ENCODE assay signal across 8 cellular contexts in genomic region chr3:165185707-165186327, GRCh38. TPM values are rescaled to one million over a fixed set of nuclear protein-coding genes. Genes with fewer than 3 reads are reported as not detected.
A peak's percentile ranks its signal among the peaks of the same experiment; 100 is the strongest.
DNase-seq lines count a peak whose midpoint lies in the region; ATAC-seq and TF ChIP-seq lines count a peak whose summit lies in the region.

No MANE protein-coding gene starts in this region.

- peaks cover 3% of the 10 kb centered on the region for H3K27me3 Mint-ChIP-seq in activated T-cell treated with anti-CD3 and anti-CD28 coated beads, Interleukin-2, amount 50 U/mL, for 4 hours (ENCODE audit: low read depth)
- H3K27me3 Mint-ChIP-seq in activated T-cell treated with anti-CD3 and anti-CD28 coated beads, Interleukin-2, amount 50 U/mL, for 24 hours: peaks cover 12% of the 10 kb centered on the region

- H3K27ac ChIP-seq in adrenal gland (no peak overlapping the region), spleen (no peak overlapping the region)

- TF ChIP-seq CTCF in adrenal gland (IDR thresholded peaks at IDR 0.05) (peak; percentile 56 to 79 (median 70)), spleen (IDR thresholded peaks at IDR 0.05 in 8 of 11, conservative IDR thresholded peaks at IDR 0.05 in 3 of 11) (peak in 9 of 11 experiments; percentile 28 to 71 (median 64))

- H3K4me1 ChIP-seq in adrenal gland (replicated peaks in 1 of 2) (no peaks in the 10 kb centered on the region), spleen (no peaks in the 10 kb centered on the region)

- 14 to 17% (median 16%) methylated on average over 8 of the region's 8 CpGs for WGBS in adrenal gland, 4 donors
- 19 to 24% (median 21%) methylated on average over 8 of the region's 8 CpGs for WGBS in spleen, 5 donors

- H3K9me3 Mint-ChIP-seq in activated T-cell treated with anti-CD3 and anti-CD28 coated beads, Interleukin-2, amount 50 U/mL, for 4 hours: no peaks in the 10 kb centered on the region
- no peaks in the 10 kb centered on the region for H3K9me3 Mint-ChIP-seq in activated T-cell treated with anti-CD3 and anti-CD28 coated beads, Interleukin-2, amount 50 U/mL, for 24 hours

- no peak overlapping the region for H3K27ac Mint-ChIP-seq in activated T-cell treated with anti-CD3 and anti-CD28 coated beads, Interleukin-2, amount 50 U/mL, for 24 hours

- no peak overlapping the region for H3K4me3 Mint-ChIP-seq in activated T-cell treated with anti-CD3 and anti-CD28 coated beads, Interleukin-2, amount 50 U/mL, for 4 hours
- no peak overlapping the region for H3K4me3 Mint-ChIP-seq in activated T-cell treated with anti-CD3 and anti-CD28 coated beads, Interleukin-2, amount 50 U/mL, for 24 hours

- intact Hi-C loops in adrenal gland (cut with DNase I) (no loop called here), spleen (cut with DNase I; ENCODE audit: low total_unique reads) (no loop called here)

- H3K4me3 ChIP-seq in adrenal gland (no peak overlapping the region), spleen (no peak overlapping the region)

- no peak for DNase-seq in activated T-cell treated with anti-CD3 and anti-CD28 coated beads, Interleukin-2, amount 50 U/mL, for 4 hours
- no peak for DNase-seq in activated T-cell treated with anti-CD3 and anti-CD28 coated beads, Interleukin-2, amount 50 U/mL, for 24 hours
- peak; percentile 65 for DNase-seq in HK-2 (ENCODE audit: unreplicated experiment)
- peak; percentile 77 for DNase-seq in NCI-H526 treated with DMSO at 0.1 percent for 48 hours (lab: John Stamatoyannopoulos, UW)
- DNase-seq in adrenal gland: peak; percentile 38 to 65 (median 57)
- DNase-seq in hippocampal formation (lab: John Stamatoyannopoulos, UW): peak; percentile 48 to 67
- DNase-seq in spleen: no peak

- no peaks in the 10 kb centered on the region for H3K4me1 Mint-ChIP-seq in activated T-cell treated with anti-CD3 and anti-CD28 coated beads, Interleukin-2, amount 50 U/mL, for 4 hours (ENCODE audit: low read depth)
- no peaks in the 10 kb centered on the region for H3K4me1 Mint-ChIP-seq in activated T-cell treated with anti-CD3 and anti-CD28 coated beads, Interleukin-2, amount 50 U/mL, for 24 hours (ENCODE audit: low read depth)

- ATAC-seq in activated T-cell treated with anti-CD3 and anti-CD28 coated beads, Interleukin-2, amount 50 U/mL, for 4 hours: peak; percentile 60 to 67
- ATAC-seq in GM21528 (IDR thresholded peaks at IDR 0.05; ENCODE audit: low FRiP score, unreplicated experiment): peak; percentile 99

- no peaks in the 10 kb centered on the region for H3K36me3 ChIP-seq in adrenal gland (replicated peaks in 1 of 2)
- H3K36me3 ChIP-seq in spleen: no peaks in the 10 kb centered on the region

- TF ChIP-seq POLR2A in adrenal gland (IDR thresholded peaks at IDR 0.05) (no peak), spleen (IDR thresholded peaks at IDR 0.05) (no peak)

- no peaks in the 10 kb centered on the region for H3K36me3 Mint-ChIP-seq in activated T-cell treated with anti-CD3 and anti-CD28 coated beads, Interleukin-2, amount 50 U/mL, for 4 hours (ENCODE audit: insufficient read depth)
- no peaks in the 10 kb centered on the region for H3K36me3 Mint-ChIP-seq in activated T-cell treated with anti-CD3 and anti-CD28 coated beads, Interleukin-2, amount 50 U/mL, for 24 hours (ENCODE audit: low read depth)

- H3K27me3 ChIP-seq in adrenal gland: peaks cover 13% of the 10 kb centered on the region
- H3K27me3 ChIP-seq in spleen (replicated peaks in 1 of 7): peaks cover 0 to 4% (median 0%) of the 10 kb centered on the region in 7 donors

- H3K9me3 ChIP-seq in adrenal gland (replicated peaks in 1 of 3): no peaks in the 10 kb centered on the region
- no peaks in the 10 kb centered on the region for H3K9me3 ChIP-seq in spleen

RNA-seq across cellular contexts. Expression of gene SLITRK3, which starts 10.4 kb away (rescaled TPM):
- total RNA-seq in activated T-cell treated with anti-CD3 and anti-CD28 coated beads, Interleukin-2, amount 50 U/mL, for 4 hours: not detected
- under 1 TPM in 1 of 8 donors, not detected in 7; 0.14 TPM for total RNA-seq in adrenal gland
- polyA plus RNA-seq in adrenal gland: under 1 TPM in 2 of 3 donors, not detected in 1; 0.03 to 0.05 TPM
- total RNA-seq in spleen: not detected
- polyA plus RNA-seq in spleen: not detected

Comparison
In these comparisons a context has a peak if more than half of its experiments do, and no peak if none do; other contexts are left out.
1. DNase-seq: peak in HK-2 (single experiment), NCI-H526 treated with DMSO at 0.1 percent for 48 hours (single experiment), adrenal gland (7 of 7) and hippocampal formation (2 of 2); none in activated T-cell treated with anti-CD3 and anti-CD28 coated beads, Interleukin-2, amount 50 U/mL, for 4 hours (single experiment), activated T-cell treated with anti-CD3 and anti-CD28 coated beads, Interleukin-2, amount 50 U/mL, for 24 hours (single experiment) and spleen (single experiment).